In genomic region chr10:25747038-25747437, GRCh38 we compare ENCODE assay signal across 14 cellular contexts.
"Had no signal": no experiment of that assay in that cellular context is flagged by ENCODE, and none has a peak within 500 bp of the region (broad histone marks: within the 10 kb centered on the region; RNA-seq: fewer than 3 reads in every experiment).

No MANE protein-coding gene starts in this region.

- H3K36me3 Mint-ChIP-seq: activated naive CD4-positive, alpha-beta T cell treated with anti-CD3 and anti-CD28 coated beads, Interleukin-2, amount 50 U/mL, for 24 hours; natural killer cell; WTC11 had no signal

- H3K4me3 Mint-ChIP-seq: activated CD4-positive, alpha-beta T cell treated with anti-CD3 and anti-CD28 coated beads, Interleukin-2, amount 10 ng/mL, durations not matched to agents 24 days and 14 days; activated naive CD4-positive, alpha-beta T cell treated with anti-CD3 and anti-CD28 coated beads, Interleukin-2, amount 50 U/mL, for 24 hours; natural killer cell; stimulated activated naive CD8-positive, alpha-beta T cell treated with anti-CD3 and anti-CD28 coated beads, Interleukin-15, Interleukin-2, amounts not matched to agents 100 ng/mL and 50 ng/mL, for 24 hours; WTC11 had no signal

- H3K36me3 ChIP-seq: breast epithelium, esophagus muscularis mucosa, left lung, prostate gland had no signal

- H3K4me3 ChIP-seq: breast epithelium, esophagus muscularis mucosa, left lung, prostate gland had no signal

- H3K27ac ChIP-seq: breast epithelium, esophagus muscularis mucosa, left lung, prostate gland had no signal

- ATAC-seq: left lung, natural killer cell, WTC11 had no signal

- H3K9me3 Mint-ChIP-seq: activated CD4-positive, alpha-beta T cell treated with anti-CD3 and anti-CD28 coated beads, Interleukin-2, amount 10 ng/mL, durations not matched to agents 24 days and 14 days; activated naive CD4-positive, alpha-beta T cell treated with anti-CD3 and anti-CD28 coated beads, Interleukin-2, amount 50 U/mL, for 24 hours; stimulated activated naive CD8-positive, alpha-beta T cell treated with anti-CD3 and anti-CD28 coated beads, Interleukin-15, Interleukin-2, amounts not matched to agents 100 ng/mL and 50 ng/mL, for 24 hours; WTC11 had no signal

- H3K4me1 Mint-ChIP-seq: activated CD4-positive, alpha-beta T cell treated with anti-CD3 and anti-CD28 coated beads, Interleukin-2, amount 10 ng/mL, durations not matched to agents 24 days and 14 days; activated naive CD4-positive, alpha-beta T cell treated with anti-CD3 and anti-CD28 coated beads, Interleukin-2, amount 50 U/mL, for 24 hours; natural killer cell had no signal

- H3K27me3 ChIP-seq: breast epithelium, esophagus muscularis mucosa, left lung had no signal

- DNase-seq: activated CD4-positive, alpha-beta T cell treated with anti-CD3 and anti-CD28 coated beads, Interleukin-2, amount 10 ng/mL, durations not matched to agents 24 days and 14 days; amniotic stem cell; glutamatergic neuron; left lung; natural killer cell; occipital lobe; stimulated activated CD4-positive, alpha-beta T cell treated with anti-CD3 and anti-CD28 coated beads, Interleukin-4, amount 100 ng/mL, for 1 hour; stimulated activated CD8-positive, alpha-beta memory T cell treated with anti-CD3 and anti-CD28 coated beads, Interleukin-4, amount 100 ng/mL, for 48 hours had no signal

- H3K4me1 ChIP-seq: breast epithelium, esophagus muscularis mucosa, left lung, prostate gland had no signal

- H3K9me3 ChIP-seq: breast epithelium, esophagus muscularis mucosa, left lung, prostate gland had no signal

- H3K27ac Mint-ChIP-seq: activated CD4-positive, alpha-beta T cell treated with anti-CD3 and anti-CD28 coated beads, Interleukin-2, amount 10 ng/mL, durations not matched to agents 24 days and 14 days; activated naive CD4-positive, alpha-beta T cell treated with anti-CD3 and anti-CD28 coated beads, Interleukin-2, amount 50 U/mL, for 24 hours; natural killer cell; stimulated activated naive CD8-positive, alpha-beta T cell treated with anti-CD3 and anti-CD28 coated beads, Interleukin-15, Interleukin-2, amounts not matched to agents 100 ng/mL and 50 ng/mL, for 24 hours; WTC11 had no signal

- H3K27me3 Mint-ChIP-seq: activated CD4-positive, alpha-beta T cell treated with anti-CD3 and anti-CD28 coated beads, Interleukin-2, amount 10 ng/mL, durations not matched to agents 24 days and 14 days; stimulated activated naive CD8-positive, alpha-beta T cell treated with anti-CD3 and anti-CD28 coated beads, Interleukin-15, Interleukin-2, amounts not matched to agents 100 ng/mL and 50 ng/mL, for 24 hours had no signal
